9 cellular contexts compared by ENCODE assay signal in the genomic region with DNA sequence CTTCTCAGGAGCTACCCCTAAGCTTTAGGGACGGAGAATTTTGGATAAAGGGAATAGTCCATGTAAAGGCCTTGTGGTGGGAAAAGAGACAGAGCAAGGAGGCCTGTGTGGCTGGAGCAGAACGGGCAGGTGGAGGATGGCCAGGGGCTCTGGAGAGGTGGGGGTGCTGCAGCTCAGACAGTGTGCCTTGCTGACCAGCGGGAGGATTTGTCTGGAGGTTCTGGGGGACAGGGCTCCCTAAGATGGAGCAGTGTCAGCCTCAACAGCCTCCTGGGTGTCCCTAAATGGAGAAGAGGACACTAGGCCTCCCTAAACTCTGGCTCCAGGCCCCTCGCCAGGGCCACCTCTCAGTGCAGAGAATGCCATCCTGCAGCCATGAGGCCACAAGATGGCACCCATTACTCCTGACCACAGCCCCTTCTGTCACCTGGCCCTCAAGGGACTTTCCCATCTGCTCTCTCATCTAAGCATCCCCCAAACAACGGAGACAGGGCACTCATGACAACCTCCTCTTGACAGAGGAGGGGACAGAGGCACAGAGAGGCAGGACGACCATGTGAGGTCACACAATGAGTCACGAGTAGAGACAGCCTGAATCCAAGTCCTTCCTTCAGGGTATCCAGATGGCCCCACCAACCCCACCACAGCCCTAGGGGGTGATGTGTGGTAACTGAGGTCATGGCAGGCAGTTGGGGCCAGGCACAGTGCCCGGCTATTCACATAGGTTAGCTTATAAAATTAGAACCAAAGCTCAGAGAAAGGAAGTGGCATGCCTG.
A peak's percentile ranks its signal among the peaks of the same experiment; 100 is the strongest.
DNase-seq lines count a peak whose midpoint lies in the region; ATAC-seq and TF ChIP-seq lines count a peak whose summit lies in the region.
"Had no signal": no experiment of that assay in that cellular context is flagged by ENCODE, and none has a peak within 500 bp of the region (broad histone marks: within the 10 kb centered on the region; RNA-seq: fewer than 3 reads in every experiment).

No MANE protein-coding gene starts in this region.

- H3K27ac Mint-ChIP-seq in activated naive CD4-positive, alpha-beta T cell treated with anti-CD3 and anti-CD28 coated beads, Interleukin-2, amount 50 U/mL, for 72 hours, result no peak overlapping the region
- no peak overlapping the region for H3K27ac Mint-ChIP-seq in nephron progenitor cell

- RAD21 ChIA-PET in HCT116 (lab: Charles Lee; ENCODE audit: low non-redundant PET in 1 of 2, low total read pairs in 2 of 2, uncharacterized antibody in 2 of 2, unreplicated experiment in 2 of 2), result no interaction called here

- POLR2A ChIA-PET in HCT116 (lab: Charles Lee), result no interaction called here

- TF ChIP-seq RAD21 in HCT116 (IDR thresholded peaks at IDR 0.05; ENCODE audit: low read depth), result peak; percentile 16; the same call in 1 of the 2 replicates

- no peaks in the 10 kb centered on the region for H3K9me3 Mint-ChIP-seq in activated naive CD4-positive, alpha-beta T cell treated with anti-CD3 and anti-CD28 coated beads, Interleukin-2, amount 50 U/mL, for 72 hours
- no peaks in the 10 kb centered on the region for H3K9me3 Mint-ChIP-seq in nephron progenitor cell

- peaks cover 22% of the 10 kb centered on the region for H3K27me3 Mint-ChIP-seq in nephron progenitor cell (ENCODE audit: low read depth, poor library complexity)

- peaks cover 20% of the 10 kb centered on the region for H3K4me1 Mint-ChIP-seq in nephron progenitor cell

- no peaks in the 10 kb centered on the region for H3K36me3 Mint-ChIP-seq in activated naive CD4-positive, alpha-beta T cell treated with anti-CD3 and anti-CD28 coated beads, Interleukin-2, amount 50 U/mL, for 72 hours
- no peaks in the 10 kb centered on the region for H3K36me3 Mint-ChIP-seq in nephron progenitor cell (ENCODE audit: low read depth)

- H4K20me1 ChIP-seq in HCT116 (ENCODE audit: insufficient read depth), result no peaks in the 10 kb centered on the region

- no peak overlapping the region for H3K4me2 ChIP-seq in HCT116 (ENCODE audit: low read length)

- TF ChIP-seq CTCF in HCT116 (IDR thresholded peaks at IDR 0.05 in 2 of 3, conservative IDR thresholded peaks at IDR 0.05 in 1 of 3; ENCODE audit: borderline replicate concordance in 1 of 3, insufficient read depth in 1 of 3, low read depth in 2 of 3, low read length in 2 of 3) (no peak), nephron progenitor cell (IDR thresholded peaks at IDR 0.05) (no peak)

- CTCF ChIA-PET in HCT116 (lab: Charles Lee), result interaction anchor here (1.0 kb wide), 1 partner anchor 12 kb away, joined by 3 read pairs; no protein-coding TSS in a partner anchor

- H3K4me3 Mint-ChIP-seq in nephron progenitor cell, result no peak overlapping the region

- no peaks in the 10 kb centered on the region for H3K36me3 ChIP-seq in HCT116 (ENCODE audit: control insufficient read depth in 1 of 2, insufficient read depth in 2 of 2, low read length in 2 of 2)

- TF ChIP-seq POLR2A in HCT116 (IDR thresholded peaks at IDR 0.05; ENCODE audit: borderline replicate concordance, extremely low read depth, insufficient read depth, insufficient read length), result no peak

- H3K9me2 ChIP-seq in HCT116 (ENCODE audit: insufficient read depth), result no peaks in the 10 kb centered on the region

- no peak overlapping the region for H3K27ac ChIP-seq in HCT116 (ENCODE audit: low read depth, low read length)

- no peak overlapping the region for H2AFZ ChIP-seq in HCT116 (ENCODE audit: low read depth, low read length, poor library complexity, severe bottlenecking)

- no peak overlapping the region for H3K9ac ChIP-seq in HCT116 (ENCODE audit: low read length)

- DNase-seq in DMS 273 treated with DMSO at 0.1 percent for 48 hours (lab: John Stamatoyannopoulos, UW) (peak; percentile 17), HCT116 (ENCODE audit: low read depth, low spot score) (no peak), nephron progenitor cell (peak; percentile 0), NCI-H146 (lab: John Stamatoyannopoulos, UW) (no peak)
- peak in 1 of 2 donors; percentile 53 for DNase-seq in activated naive CD4-positive, alpha-beta T cell treated with anti-CD3 and anti-CD28 coated beads, Interleukin-2, amount 50 U/mL, for 72 hours (ENCODE audit: low spot score in 2 of 2)
- DNase-seq: DMS53, NCI-H2029 treated with DMSO at 0.1 percent for 48 hours had no signal

- BruUV-seq in HCT116 (replicated peaks; lab: Mats Ljungman, UMichigan), result no TSS peak

- no peaks in the 10 kb centered on the region; a peak in 1 of 4 replicates for H3K9me3 ChIP-seq in HCT116 (ENCODE audit: control insufficient read depth in 1 of 2, insufficient read depth in 1 of 2, low read depth in 1 of 2, low read length in 2 of 2)

- intact Hi-C loops in HCT116 (cut with micrococcal nuclease), result no loop called here

- H3K4me3 ChIP-seq in HCT116 (replicated peaks in 1 of 2; ENCODE audit: low read depth in 1 of 2, low read length in 2 of 2), result no peak overlapping the region

- ATAC-seq in HCT116 (no peak), GM19035 (IDR thresholded peaks at IDR 0.05; ENCODE audit: unreplicated experiment) (no peak), GM19455 (IDR thresholded peaks at IDR 0.05; ENCODE audit: unreplicated experiment) (no peak)
- peak; percentile 52 to 60 for ATAC-seq in activated naive CD4-positive, alpha-beta T cell treated with anti-CD3 and anti-CD28 coated beads, Interleukin-2, amount 50 U/mL, for 72 hours

- H3K4me1 ChIP-seq in HCT116 (ENCODE audit: control insufficient read depth in 1 of 2, insufficient read depth in 2 of 2, low read length in 2 of 2), result no peaks in the 10 kb centered on the region

- no peaks in the 10 kb centered on the region for H3K27me3 ChIP-seq in HCT116 (ENCODE audit: insufficient read depth, low read length)

- no peaks in the 10 kb centered on the region for H3K79me2 ChIP-seq in HCT116 (ENCODE audit: insufficient read depth, low read length)

TF ChIP-seq in HCT116, 20 proteins besides CTCF, POLR2A, EP300 and RAD21:
- TF ChIP-seq ZNF274 (IDR thresholded peaks at IDR 0.05; ENCODE audit: low read depth, low read length), result no peak

Comparison
In these comparisons a context has a peak if more than half of its experiments do, and no peak if none do; other contexts are left out.
1. DNase-seq: peak in DMS 273 treated with DMSO at 0.1 percent for 48 hours (single experiment) and nephron progenitor cell (single experiment); none in HCT116 (single experiment) and NCI-H146 (single experiment).
2. ATAC-seq: peak in activated naive CD4-positive, alpha-beta T cell treated with anti-CD3 and anti-CD28 coated beads, Interleukin-2, amount 50 U/mL, for 72 hours (2 of 2); none in HCT116 (single experiment), GM19035 (single experiment) and GM19455 (single experiment).